ENCODE assay signal across 8 cellular contexts in the genomic region with DNA sequence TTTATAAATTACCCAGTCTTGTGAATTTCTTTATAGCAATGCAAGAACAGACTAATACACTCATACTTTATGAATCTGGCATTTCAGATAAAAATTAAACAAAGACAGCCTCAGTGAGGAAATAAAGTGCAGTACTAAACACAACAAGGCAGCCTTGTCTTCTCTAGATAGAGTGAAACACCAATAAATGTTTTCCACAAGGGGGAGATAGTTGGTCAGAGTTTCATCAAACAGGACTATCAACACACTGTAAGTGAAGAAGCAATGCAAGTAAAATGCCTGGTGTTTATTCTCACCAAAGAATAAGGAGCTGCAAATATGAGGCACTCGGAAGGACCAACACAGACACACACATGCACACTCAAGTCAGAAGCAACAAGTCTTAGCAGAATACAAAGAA.
DNase-seq lines count a peak whose midpoint lies in the region; ATAC-seq and TF ChIP-seq lines count a peak whose summit lies in the region.

No MANE protein-coding gene starts in this region.

- H3K9me3 Mint-ChIP-seq in activated CD4-positive, alpha-beta T cell treated with anti-CD3 and anti-CD28 coated beads for 36 hours (ENCODE audit: low read depth): no peaks in the 10 kb centered on the region
- H3K9me3 Mint-ChIP-seq in WTC11: no peaks in the 10 kb centered on the region

- H3K4me1 ChIP-seq in ovary (ENCODE audit: insufficient read depth): no peaks in the 10 kb centered on the region

- no peaks in the 10 kb centered on the region for H3K27me3 ChIP-seq in kidney epithelial cell (ENCODE audit: control insufficient read depth, insufficient read depth, low read length)
- no peaks in the 10 kb centered on the region for H3K27me3 ChIP-seq in ovary

- no peak overlapping the region for H3K27ac ChIP-seq in ovary

- ATAC-seq in activated CD4-positive, alpha-beta T cell treated with anti-CD3 and anti-CD28 coated beads for 36 hours: peak; percentile 63
- ATAC-seq in WTC11 (peak; percentile 73), HG02623 (IDR thresholded peaks at IDR 0.05; ENCODE audit: unreplicated experiment) (no peak)

- no peak overlapping the region for H3K27ac Mint-ChIP-seq in activated CD4-positive, alpha-beta T cell treated with anti-CD3 and anti-CD28 coated beads for 36 hours
- H3K27ac Mint-ChIP-seq in WTC11: no peak overlapping the region

- DNase-seq in activated CD4-positive, alpha-beta T cell treated with anti-CD3 and anti-CD28 coated beads for 36 hours: no peak
- no peak for DNase-seq in activated CD4-positive, alpha-beta T cell treated with anti-CD3 and anti-CD28 coated beads, Interleukin-2, amount 50 U/mL, for 48 hours
- peak; percentile 25 for DNase-seq in LNCaP clone FGC (ENCODE audit: low read depth)
- DNase-seq in WTC11 (ENCODE audit: low spot score): no peak
- peak; percentile 4 for DNase-seq in kidney epithelial cell (ENCODE audit: low read depth)
- no peak for DNase-seq in NCI-H187 (lab: John Stamatoyannopoulos, UW)
- DNase-seq in ovary: no peak

- H3K4me3 Mint-ChIP-seq in activated CD4-positive, alpha-beta T cell treated with anti-CD3 and anti-CD28 coated beads for 36 hours: no peak overlapping the region
- H3K4me3 Mint-ChIP-seq in WTC11: no peak overlapping the region

- POLR2A ChIA-PET in activated CD4-positive, alpha-beta T cell treated with anti-CD3 and anti-CD28 coated beads for 36 hours (lab: Charles Lee): no interaction called here
- POLR2A ChIA-PET in WTC11 (lab: Charles Lee): no interaction called here

- CTCF ChIA-PET in activated CD4-positive, alpha-beta T cell treated with anti-CD3 and anti-CD28 coated beads for 36 hours (lab: Charles Lee): no interaction called here
- CTCF ChIA-PET in WTC11 (lab: Charles Lee): interaction anchor here (0.6 to 1.6 kb wide), 3 partner anchors 29 to 501 kb away, joined by 3 to 16 read pairs (median 4); no protein-coding TSS in a partner anchor

- 52 to 73% (median 67%) methylated on average over 1 of the region's 1 CpG for WGBS in ovary, 3 donors

- TF ChIP-seq CTCF in LNCaP clone FGC (IDR thresholded peaks at IDR 0.05; ENCODE audit: control insufficient read depth, extremely low read depth, insufficient read depth) (peak; percentile 38; the same call in 1 of the 2 replicates), WTC11 (IDR thresholded peaks at IDR 0.05) (no peak), kidney epithelial cell (IDR thresholded peaks at IDR 0.05; ENCODE audit: insufficient read depth, low read length, poor library complexity, severe bottlenecking) (peak; percentile 41), ovary (IDR thresholded peaks at IDR 0.05) (no peak)

- no peaks in the 10 kb centered on the region for H3K36me3 ChIP-seq in kidney epithelial cell (ENCODE audit: control insufficient read depth, insufficient read depth, low read length)
- H3K36me3 ChIP-seq in ovary: no peaks in the 10 kb centered on the region

- H3K27me3 Mint-ChIP-seq in activated CD4-positive, alpha-beta T cell treated with anti-CD3 and anti-CD28 coated beads for 36 hours: no peaks in the 10 kb centered on the region
- no peaks in the 10 kb centered on the region for H3K27me3 Mint-ChIP-seq in WTC11 (ENCODE audit: low read depth)

- TF ChIP-seq EP300 in ovary (IDR thresholded peaks at IDR 0.05): no peak

- intact Hi-C loops in activated CD4-positive, alpha-beta T cell treated with anti-CD3 and anti-CD28 coated beads for 36 hours (cut with DNase I, micrococcal nuclease): loop anchor here (1.0 to 10.0 kb wide), 4 partner anchors 342 to 738 kb away; a partner anchor contains a TSS
- intact Hi-C loops in ovary (cut with DNase I): no loop called here

- H3K4me3 ChIP-seq in LNCaP clone FGC (ENCODE audit: low read depth, low read length) (no peak overlapping the region), kidney epithelial cell (ENCODE audit: low read depth, low read length) (no peak overlapping the region), ovary (no peak overlapping the region)

- TF ChIP-seq POLR2A in ovary (IDR thresholded peaks at IDR 0.05): no peak

- H3K9me3 ChIP-seq in ovary: no peaks in the 10 kb centered on the region

- no peaks in the 10 kb centered on the region for H3K36me3 Mint-ChIP-seq in activated CD4-positive, alpha-beta T cell treated with anti-CD3 and anti-CD28 coated beads for 36 hours (ENCODE audit: low read depth)
- H3K36me3 Mint-ChIP-seq in WTC11: no peaks in the 10 kb centered on the region

- H3K4me1 Mint-ChIP-seq in activated CD4-positive, alpha-beta T cell treated with anti-CD3 and anti-CD28 coated beads for 36 hours: no peaks in the 10 kb centered on the region
- peaks cover 6% of the 10 kb centered on the region; the same call in 1 of the 2 replicates for H3K4me1 Mint-ChIP-seq in WTC11

TF ChIP-seq in WTC11, 78 proteins besides CTCF, POLR2A, EP300 and RAD21:
- TF ChIP-seq NFYB (CRISPR knock-in tag; conservative IDR thresholded peaks at IDR 0.05; ENCODE audit: low read depth) (no peak), ZBTB21 (CRISPR knock-in tag; IDR thresholded peaks at IDR 0.05; ENCODE audit: borderline replicate concordance) (no peak), SMAD3 (CRISPR knock-in tag; IDR thresholded peaks at IDR 0.05; ENCODE audit: borderline replicate concordance) (no peak), NR1H2 (CRISPR knock-in tag; IDR thresholded peaks at IDR 0.05) (no peak), ZNF423 (CRISPR knock-in tag; IDR thresholded peaks at IDR 0.05) (no peak), HMGA2 (CRISPR knock-in tag; IDR thresholded peaks at IDR 0.05) (no peak), ZNF396 (CRISPR knock-in tag; IDR thresholded peaks at IDR 0.05; ENCODE audit: borderline replicate concordance) (no peak), SOX15 (CRISPR knock-in tag; IDR thresholded peaks at IDR 0.05) (no peak), ZNF232 (CRISPR knock-in tag; IDR thresholded peaks at IDR 0.05) (no peak), FOXP1 (CRISPR knock-in tag; IDR thresholded peaks at IDR 0.05; ENCODE audit: borderline replicate concordance) (no peak)
- TF ChIP-seq, protein P1, sequence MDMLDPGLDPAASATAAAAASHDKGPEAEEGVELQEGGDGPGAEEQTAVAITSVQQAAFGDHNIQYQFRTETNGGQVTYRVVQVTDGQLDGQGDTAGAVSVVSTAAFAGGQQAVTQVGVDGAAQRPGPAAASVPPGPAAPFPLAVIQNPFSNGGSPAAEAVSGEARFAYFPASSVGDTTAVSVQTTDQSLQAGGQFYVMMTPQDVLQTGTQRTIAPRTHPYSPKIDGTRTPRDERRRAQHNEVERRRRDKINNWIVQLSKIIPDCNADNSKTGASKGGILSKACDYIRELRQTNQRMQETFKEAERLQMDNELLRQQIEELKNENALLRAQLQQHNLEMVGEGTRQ (CRISPR knock-in tag; IDR thresholded peaks at IDR 0.05): no peak
- TF ChIP-seq, protein P2, sequence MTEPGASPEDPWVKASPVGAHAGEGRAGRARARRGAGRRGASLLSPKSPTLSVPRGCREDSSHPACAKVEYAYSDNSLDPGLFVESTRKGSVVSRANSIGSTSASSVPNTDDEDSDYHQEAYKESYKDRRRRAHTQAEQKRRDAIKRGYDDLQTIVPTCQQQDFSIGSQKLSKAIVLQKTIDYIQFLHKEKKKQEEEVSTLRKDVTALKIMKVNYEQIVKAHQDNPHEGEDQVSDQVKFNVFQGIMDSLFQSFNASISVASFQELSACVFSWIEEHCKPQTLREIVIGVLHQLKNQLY (CRISPR knock-in tag; IDR thresholded peaks at IDR 0.05): no peak
- TF ChIP-seq, protein P3, sequence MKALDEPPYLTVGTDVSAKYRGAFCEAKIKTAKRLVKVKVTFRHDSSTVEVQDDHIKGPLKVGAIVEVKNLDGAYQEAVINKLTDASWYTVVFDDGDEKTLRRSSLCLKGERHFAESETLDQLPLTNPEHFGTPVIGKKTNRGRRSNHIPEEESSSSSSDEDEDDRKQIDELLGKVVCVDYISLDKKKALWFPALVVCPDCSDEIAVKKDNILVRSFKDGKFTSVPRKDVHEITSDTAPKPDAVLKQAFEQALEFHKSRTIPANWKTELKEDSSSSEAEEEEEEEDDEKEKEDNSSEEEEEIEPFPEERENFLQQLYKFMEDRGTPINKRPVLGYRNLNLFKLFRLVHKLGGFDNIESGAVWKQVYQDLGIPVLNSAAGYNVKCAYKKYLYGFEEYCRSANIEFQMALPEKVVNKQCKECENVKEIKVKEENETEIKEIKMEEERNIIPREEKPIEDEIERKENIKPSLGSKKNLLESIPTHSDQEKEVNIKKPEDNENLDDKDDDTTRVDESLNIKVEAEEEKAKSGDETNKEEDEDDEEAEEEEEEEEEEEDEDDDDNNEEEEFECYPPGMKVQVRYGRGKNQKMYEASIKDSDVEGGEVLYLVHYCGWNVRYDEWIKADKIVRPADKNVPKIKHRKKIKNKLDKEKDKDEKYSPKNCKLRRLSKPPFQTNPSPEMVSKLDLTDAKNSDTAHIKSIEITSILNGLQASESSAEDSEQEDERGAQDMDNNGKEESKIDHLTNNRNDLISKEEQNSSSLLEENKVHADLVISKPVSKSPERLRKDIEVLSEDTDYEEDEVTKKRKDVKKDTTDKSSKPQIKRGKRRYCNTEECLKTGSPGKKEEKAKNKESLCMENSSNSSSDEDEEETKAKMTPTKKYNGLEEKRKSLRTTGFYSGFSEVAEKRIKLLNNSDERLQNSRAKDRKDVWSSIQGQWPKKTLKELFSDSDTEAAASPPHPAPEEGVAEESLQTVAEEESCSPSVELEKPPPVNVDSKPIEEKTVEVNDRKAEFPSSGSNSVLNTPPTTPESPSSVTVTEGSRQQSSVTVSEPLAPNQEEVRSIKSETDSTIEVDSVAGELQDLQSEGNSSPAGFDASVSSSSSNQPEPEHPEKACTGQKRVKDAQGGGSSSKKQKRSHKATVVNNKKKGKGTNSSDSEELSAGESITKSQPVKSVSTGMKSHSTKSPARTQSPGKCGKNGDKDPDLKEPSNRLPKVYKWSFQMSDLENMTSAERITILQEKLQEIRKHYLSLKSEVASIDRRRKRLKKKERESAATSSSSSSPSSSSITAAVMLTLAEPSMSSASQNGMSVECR (CRISPR knock-in tag; IDR thresholded peaks at IDR 0.05; ENCODE audit: borderline replicate concordance): no peak

Comparison
In these comparisons a context has a peak if more than half of its experiments do, and no peak if none do; other contexts are left out.
1. DNase-seq: peak in LNCaP clone FGC (single experiment) and kidney epithelial cell (single experiment); none in activated CD4-positive, alpha-beta T cell treated with anti-CD3 and anti-CD28 coated beads for 36 hours (single experiment), activated CD4-positive, alpha-beta T cell treated with anti-CD3 and anti-CD28 coated beads, Interleukin-2, amount 50 U/mL, for 48 hours (0 of 2), WTC11 (single experiment), NCI-H187 (0 of 2) and ovary (0 of 5).
2. CTCF ChIP-seq: peak in LNCaP clone FGC (single experiment) and kidney epithelial cell (single experiment); none in WTC11 (single experiment) and ovary (0 of 3).
3. intact Hi-C loops: an anchor here in activated CD4-positive, alpha-beta T cell treated with anti-CD3 and anti-CD28 coated beads for 36 hours (1.0 to 10.0 kb wide); none called in ovary.